Comparison of ENCODE assay signal across 20 cellular contexts in the genomic region with DNA sequence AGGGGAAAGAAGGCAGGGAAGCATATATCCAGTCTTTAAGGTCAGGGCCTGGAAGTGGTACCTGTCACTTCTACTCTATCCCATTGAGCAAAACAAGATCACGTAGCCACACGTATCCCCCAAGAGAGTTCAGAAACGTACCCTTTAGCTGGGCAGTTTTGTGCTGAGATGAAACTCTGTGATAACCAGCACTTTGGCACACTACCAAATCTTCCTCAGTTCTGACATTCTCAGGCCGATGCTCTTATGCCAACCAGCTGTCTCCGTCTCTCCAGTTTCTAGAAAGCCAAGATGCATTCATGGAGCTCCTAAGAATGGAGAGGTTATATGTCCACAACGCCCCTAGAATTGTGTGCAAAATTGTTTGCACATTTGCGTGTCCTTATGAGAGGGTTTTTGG.
"Had no signal": no experiment of that assay in that cellular context is flagged by ENCODE, and none has a peak within 500 bp of the region (broad histone marks: within the 10 kb centered on the region; RNA-seq: fewer than 3 reads in every experiment).

No MANE protein-coding gene starts in this region.

- H3K27ac ChIP-seq: lower lobe of right lung, neutrophil, pancreas, psoas muscle, sigmoid colon, skin epidermis, spleen, testis, tibial artery had no signal

- ATAC-seq: effector memory CD8-positive, alpha-beta T cell; left ventricle myocardium superior; lower lobe of right lung; natural killer cell treated with Interleukin-12 subunit alpha and Interleukin-12 subunit beta and Interleukin-15 and Interleukin-18, amount 100 ng/mL, for 72 hours; pancreas; psoas muscle; right cardiac atrium; stimulated activated memory B cell treated with anti-CD40 and anti-IgM and Interleukin-4, amounts not matched to agents 10 μg/mL and 1 μg/mL and 100 μg/mL, for 72 hours; stimulated activated naive CD8-positive, alpha-beta T cell treated with anti-CD3 and anti-CD28 coated beads, Interleukin-15, Interleukin-2, amounts not matched to agents 100 U/mL and 50 U/mL, for 24 hours had no signal

- DNase-seq: cortex of kidney; effector memory CD8-positive, alpha-beta T cell; erythroblast; left ventricle myocardium superior; lower lobe of right lung; naive B cell; pancreas; psoas muscle; right cardiac atrium; sigmoid colon; spleen; stimulated activated CD4-positive, alpha-beta T cell treated with anti-CD3 and anti-CD28 coated beads, Interleukin-4, amount 100 ng/mL, for 4 hours; stimulated activated naive CD8-positive, alpha-beta T cell treated with anti-CD3 and anti-CD28 coated beads, Interleukin-15, Interleukin-2, amounts not matched to agents 100 U/mL and 50 U/mL, for 24 hours; substantia nigra; testis; tibial artery had no signal
